In the genomic region with DNA sequence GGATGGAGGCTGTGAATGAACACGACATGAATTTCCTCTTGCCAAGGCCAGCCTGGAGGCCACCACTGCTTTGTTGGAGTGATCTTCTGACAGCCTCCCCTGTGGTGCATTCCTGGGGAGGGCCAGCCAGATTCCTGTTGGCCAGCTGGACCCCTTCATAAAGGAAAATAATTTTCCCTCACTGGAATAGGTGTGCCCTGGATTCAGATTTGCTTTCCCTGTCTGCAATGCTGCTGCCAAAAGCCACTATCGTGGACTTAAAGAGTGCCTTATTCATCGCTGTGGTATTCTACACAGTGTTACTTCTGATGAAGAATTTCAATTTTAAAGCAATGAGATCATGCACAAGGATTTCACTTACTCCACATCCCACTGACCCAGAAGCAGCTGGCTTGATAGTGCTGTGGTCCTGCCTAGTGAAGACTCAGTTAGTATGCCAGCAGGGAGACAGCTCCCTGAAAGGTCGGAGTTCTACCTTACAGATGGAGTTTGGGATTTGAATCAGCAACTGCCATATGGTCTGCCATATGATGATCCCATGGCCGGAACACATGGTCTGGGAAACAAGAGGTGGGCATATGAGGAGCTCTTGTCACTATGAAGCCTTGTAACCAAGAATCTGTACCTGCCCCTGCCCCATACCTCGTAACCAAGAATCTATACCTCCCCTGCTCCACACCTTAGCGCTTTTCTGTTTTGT, we compare ENCODE assay signal across 10 cellular contexts.
A peak's percentile ranks its signal among the peaks of the same experiment; 100 is the strongest.
DNase-seq lines count a peak whose midpoint lies in the region; ATAC-seq and TF ChIP-seq lines count a peak whose summit lies in the region.
"Had no signal": no experiment of that assay in that cellular context is flagged by ENCODE, and none has a peak within 500 bp of the region (broad histone marks: within the 10 kb centered on the region; RNA-seq: fewer than 3 reads in every experiment).

No MANE protein-coding gene starts in this region.

- H3K27ac Mint-ChIP-seq in GM23338 = no peak overlapping the region

- no peaks in the 10 kb centered on the region for H4K20me1 ChIP-seq in GM23338 (replicated peaks; ENCODE audit: insufficient read depth)

- peaks cover 6% of the 10 kb centered on the region for H3K4me1 Mint-ChIP-seq in GM23338

- peaks cover 6% of the 10 kb centered on the region; the same call in 1 of the 2 replicates for H3K9me2 ChIP-seq in GM23338 (ENCODE audit: insufficient read depth)

- H3K27me3 Mint-ChIP-seq in GM23338 (ENCODE audit: insufficient read depth, low read depth, poor library complexity) = peaks cover 16% of the 10 kb centered on the region

- H3K9me3 Mint-ChIP-seq in GM23338 = no peaks in the 10 kb centered on the region

- peak overlapping the region; percentile 65 for H2BK120ac ChIP-seq in mesenchymal stem cell (ENCODE audit: low read depth, low read length)

- H3K23ac ChIP-seq in mesenchymal stem cell (ENCODE audit: low read length in 2 of 2) = no peak overlapping the region

- peak overlapping the region; percentile 28 to 42 for H3K18ac ChIP-seq in mesenchymal stem cell (ENCODE audit: low read depth in 1 of 2, low read length in 2 of 2)

- H2AK5ac ChIP-seq in mesenchymal stem cell (ENCODE audit: low read length, severe bottlenecking) = peak overlapping the region; percentile 88

- H3K4me2 ChIP-seq in mesenchymal stem cell (ENCODE audit: low read length, poor library complexity, severe bottlenecking) (peak overlapping the region; percentile 2), GM23338 (no peak overlapping the region)

- no peak overlapping the region for H4K8ac ChIP-seq in mesenchymal stem cell (ENCODE audit: low read length)

- H2BK5ac ChIP-seq in mesenchymal stem cell (ENCODE audit: low read depth, low read length, poor library complexity, severe bottlenecking) = no peak overlapping the region

- no peaks in the 10 kb centered on the region for H3K9me3 ChIP-seq in mesenchymal stem cell (ENCODE audit: control insufficient read depth, low read length)

- peak overlapping the region in 1 of 2 experiments; percentile 46 for H3K4ac ChIP-seq in mesenchymal stem cell (ENCODE audit: low read depth in 1 of 2, low read length in 2 of 2)

- H3F3A ChIP-seq in GM23338 (replicated peaks; ENCODE audit: low read depth) = no peaks in the 10 kb centered on the region

- no peak for TF ChIP-seq CTCF in brain microvascular endothelial cell (IDR thresholded peaks at IDR 0.05; ENCODE audit: low read depth, low read length, missing control alignments)
- TF ChIP-seq CTCF in GM23338 (conservative IDR thresholded peaks at IDR 0.05; ENCODE audit: low read depth in 2 of 2) = no peak

- 57% methylated on average over 6 of the region's 7 CpGs for WGBS in mesenchymal stem cell

- H2BK15ac ChIP-seq in mesenchymal stem cell (ENCODE audit: low read depth, poor library complexity, severe bottlenecking) = no peak overlapping the region

- in situ Hi-C loops in brain microvascular endothelial cell (cut with HindIII; ENCODE audit: low pct_ligation_motif_present, low sequenced_read_pairs) = no loop called here

- no peaks in the 10 kb centered on the region for H3K36me3 Mint-ChIP-seq in GM23338 (ENCODE audit: low read depth)

- H3K36me3 ChIP-seq in brain microvascular endothelial cell (replicated peaks) (no peaks in the 10 kb centered on the region), mesenchymal stem cell (ENCODE audit: control insufficient read depth in 1 of 2, insufficient read depth in 2 of 2, low read depth in 1 of 2, low read length in 2 of 2) (no peaks in the 10 kb centered on the region), GM23338 (ENCODE audit: insufficient read depth) (no peaks in the 10 kb centered on the region)

- no peaks in the 10 kb centered on the region for H3K79me1 ChIP-seq in mesenchymal stem cell (replicated peaks; ENCODE audit: low read length, poor library complexity, severe bottlenecking)

- H3K4me1 ChIP-seq in mesenchymal stem cell (ENCODE audit: control insufficient read depth, insufficient read depth, low read depth, low read length) = peaks cover 14% of the 10 kb centered on the region
- H3K4me1 ChIP-seq in GM23338 (ENCODE audit: insufficient read depth) = no peaks in the 10 kb centered on the region

- H3K79me2 ChIP-seq in GM23338 (replicated peaks; ENCODE audit: insufficient read depth) = no peaks in the 10 kb centered on the region

- H3K27me3 ChIP-seq in brain microvascular endothelial cell (replicated peaks) (no peaks in the 10 kb centered on the region), mesenchymal stem cell (ENCODE audit: control insufficient read depth in 1 of 2, insufficient read depth in 1 of 2, low read length in 2 of 2) (peaks cover 0 to 3% of the 10 kb centered on the region in 2 experiments), GM23338 (ENCODE audit: insufficient read depth) (no peaks in the 10 kb centered on the region)

- H2AFZ ChIP-seq in mesenchymal stem cell (ENCODE audit: low read depth, low read length) = no peak overlapping the region
- no peak overlapping the region for H2AFZ ChIP-seq in GM23338

- peak overlapping the region; percentile 18 for H4K91ac ChIP-seq in mesenchymal stem cell (ENCODE audit: low read length)

- no peak overlapping the region for H3K4me3 ChIP-seq in brain microvascular endothelial cell (ENCODE audit: low read depth, low read length)
- H3K4me3 ChIP-seq in mesenchymal stem cell (ENCODE audit: insufficient read depth in 1 of 2, low read depth in 1 of 2, low read length in 2 of 2) = no peak overlapping the region
- H3K4me3 ChIP-seq in GM23338 = no peak overlapping the region

- peak overlapping the region; percentile 10 to 59 for H2BK12ac ChIP-seq in mesenchymal stem cell (ENCODE audit: low read length in 2 of 2)

- peak; percentile 88 for DNase-seq in AG20443 (ENCODE audit: low spot score)
- DNase-seq in M059J (ENCODE audit: low read depth) = peak; percentile 74
- peak; percentile 86 for DNase-seq in brain microvascular endothelial cell
- DNase-seq in mesenchymal stem cell = peak; percentile 84
- DNase-seq in NCI-H748 treated with DMSO at 0.1 percent for 48 hours (lab: John Stamatoyannopoulos, UW) = no peak
- DNase-seq in GM23338 (ENCODE audit: low spot score) = no peak
- DNase-seq: anterior cingulate cortex, midbrain had no signal

- no peak overlapping the region for H3K9ac ChIP-seq in mesenchymal stem cell (ENCODE audit: low read length)

- H3K4me3 Mint-ChIP-seq in GM23338 = no peak overlapping the region

- H3K27ac ChIP-seq in brain microvascular endothelial cell (peak overlapping the region; percentile 30), mesenchymal stem cell (ENCODE audit: low read length, poor library complexity, severe bottlenecking) (peak overlapping the region; percentile 81), GM23338 (ENCODE audit: low read depth) (no peak overlapping the region)

- ATAC-seq in HG03139 (IDR thresholded peaks at IDR 0.05; ENCODE audit: unreplicated experiment) (no peak), HG03196 (IDR thresholded peaks at IDR 0.05; ENCODE audit: unreplicated experiment) (no peak), GM23338 (no peak)

- H3K14ac ChIP-seq in mesenchymal stem cell (ENCODE audit: low read length in 2 of 2) = peak overlapping the region in 1 of 2 experiments; percentile 58

TF ChIP-seq in GM23338, 12 proteins besides CTCF, POLR2A, EP300 and RAD21 (continues in another document):
- no peak for TF ChIP-seq POLR2AphosphoS5 (IDR thresholded peaks at IDR 0.05; ENCODE audit: low read depth)
- TF ChIP-seq EZH2phosphoT487 (IDR thresholded peaks at IDR 0.05; ENCODE audit: unreplicated experiment) = no peak
- TF ChIP-seq EZH2 (IDR thresholded peaks at IDR 0.05; ENCODE audit: low read depth, unreplicated experiment) = no peak

Comparison
In these comparisons a context has a peak if more than half of its experiments do, and no peak if none do; other contexts are left out.
1. DNase-seq: peak in AG20443 (single experiment), M059J (single experiment), brain microvascular endothelial cell (single experiment) and mesenchymal stem cell (single experiment); none in NCI-H748 treated with DMSO at 0.1 percent for 48 hours (single experiment) and GM23338 (single experiment).